In genomic region chr2:149537098-149537726, GRCh38 we compare ENCODE assay signal across 19 cellular contexts.
"Had no signal": no experiment of that assay in that cellular context is flagged by ENCODE, and none has a peak within 500 bp of the region (broad histone marks: within the 10 kb centered on the region; RNA-seq: fewer than 3 reads in every experiment).

No MANE protein-coding gene starts in this region.

- H3K9me3 ChIP-seq: body of pancreas, lower lobe of right lung, ovary, psoas muscle, testis had no signal

- H3K27ac ChIP-seq: body of pancreas, epithelial cell of prostate, foreskin keratinocyte, hepatocyte, lower lobe of right lung, ovary, psoas muscle, testis, VCaP had no signal

- DNase-seq: activated CD4-positive, alpha-beta T cell treated with anti-CD3 and anti-CD28 coated beads for 4 hours; activated effector memory CD4-positive, alpha-beta T cell treated with Interleukin-2 at 50 U/mL for 16 hours; amygdala; body of pancreas; left cardiac atrium; naive thymus-derived CD8-positive, alpha-beta T cell; ovary; psoas muscle; right cardiac atrium; stimulated activated CD4-positive, alpha-beta T cell treated with anti-CD3 and anti-CD28 coated beads, Interleukin-2, amount 100 ng/mL, for 24 hours; testis had no signal

- ATAC-seq: body of pancreas; naive thymus-derived CD8-positive, alpha-beta T cell; psoas muscle; right cardiac atrium had no signal

- H3K4me3 ChIP-seq: body of pancreas, hepatocyte, lower lobe of right lung, ovary, psoas muscle, testis had no signal

- H2AFZ ChIP-seq: hepatocyte had no signal

- H3K36me3 ChIP-seq: lower lobe of right lung, ovary had no signal

- H3K27me3 ChIP-seq: body of pancreas, foreskin keratinocyte, hepatocyte, ovary, testis had no signal

- H3K4me1 ChIP-seq: body of pancreas, foreskin keratinocyte, lower lobe of right lung, psoas muscle, testis had no signal

- H3K36me3 Mint-ChIP-seq: activated naive CD4-positive, alpha-beta T cell treated with anti-CD3 and anti-CD28 coated beads, Interleukin-2, amount 50 U/mL, for 24 hours; naive thymus-derived CD8-positive, alpha-beta T cell; type B pancreatic cell had no signal

- H3K27ac Mint-ChIP-seq: activated naive CD4-positive, alpha-beta T cell treated with anti-CD3 and anti-CD28 coated beads, Interleukin-2, amount 50 U/mL, for 24 hours; type B pancreatic cell had no signal

- H3K4me2 ChIP-seq: hepatocyte had no signal

- H3K27me3 Mint-ChIP-seq: activated naive CD4-positive, alpha-beta T cell treated with anti-CD3 and anti-CD28 coated beads, Interleukin-2, amount 50 U/mL, for 24 hours; type B pancreatic cell had no signal

- H3K79me2 ChIP-seq: hepatocyte had no signal

- H3K4me3 Mint-ChIP-seq: activated naive CD4-positive, alpha-beta T cell treated with anti-CD3 and anti-CD28 coated beads, Interleukin-2, amount 50 U/mL, for 24 hours; type B pancreatic cell had no signal

- FAIRE-seq: islet of Langerhans had no signal

- H3K9me3 Mint-ChIP-seq: activated naive CD4-positive, alpha-beta T cell treated with anti-CD3 and anti-CD28 coated beads, Interleukin-2, amount 50 U/mL, for 24 hours; naive thymus-derived CD8-positive, alpha-beta T cell; type B pancreatic cell had no signal
